ENCODE assay signal across 9 cellular contexts in genomic region chr9:109401169-109401989, GRCh38.
A peak's percentile ranks its signal among the peaks of the same experiment; 100 is the strongest.
DNase-seq lines count a peak whose midpoint lies in the region; ATAC-seq and TF ChIP-seq lines count a peak whose summit lies in the region.
"Had no signal": no experiment of that assay in that cellular context is flagged by ENCODE, and none has a peak within 500 bp of the region (broad histone marks: within the 10 kb centered on the region; RNA-seq: fewer than 3 reads in every experiment).

No MANE protein-coding gene starts in this region.

- H3K36me3 Mint-ChIP-seq in T-helper 17 cell (ENCODE audit: low read depth), result no peaks in the 10 kb centered on the region

- H2BK15ac ChIP-seq in mesenchymal stem cell (ENCODE audit: low read depth, poor library complexity, severe bottlenecking), result no peak overlapping the region

- H2BK12ac ChIP-seq in mesenchymal stem cell (ENCODE audit: low read length in 2 of 2), result no peak overlapping the region

- H3K27me3 ChIP-seq in BE2C, result peaks cover 20% of the 10 kb centered on the region
- H3K27me3 ChIP-seq in colonic mucosa, result no peaks in the 10 kb centered on the region
- peaks cover 0 to 22% of the 10 kb centered on the region in 2 experiments for H3K27me3 ChIP-seq in mesenchymal stem cell (ENCODE audit: control insufficient read depth in 1 of 2, insufficient read depth in 1 of 2, low read length in 2 of 2)

- H3K36me3 ChIP-seq in BE2C (no peaks in the 10 kb centered on the region), colonic mucosa (peaks cover 7% of the 10 kb centered on the region), mesenchymal stem cell (ENCODE audit: control insufficient read depth in 1 of 2, insufficient read depth in 2 of 2, low read depth in 1 of 2, low read length in 2 of 2) (peaks cover 0 to 52% of the 10 kb centered on the region in 2 experiments)
- H3K36me3 ChIP-seq: neutrophil had no signal

- H3K18ac ChIP-seq in mesenchymal stem cell (ENCODE audit: low read depth in 1 of 2, low read length in 2 of 2), result no peak overlapping the region

- H3K4me3 ChIP-seq in BE2C (ENCODE audit: low read depth, low read length) (no peak overlapping the region), GM12875 (ENCODE audit: low read depth, low read length) (no peak overlapping the region), colonic mucosa (no peak overlapping the region), mesenchymal stem cell (ENCODE audit: insufficient read depth in 1 of 2, low read depth in 1 of 2, low read length in 2 of 2) (no peak overlapping the region)

- H3K14ac ChIP-seq in mesenchymal stem cell (ENCODE audit: low read length in 2 of 2), result no peak overlapping the region

- H3K79me1 ChIP-seq in mesenchymal stem cell (replicated peaks; ENCODE audit: low read length, poor library complexity, severe bottlenecking), result peaks cover 1% of the 10 kb centered on the region

- no peaks in the 10 kb centered on the region for H3K4me1 Mint-ChIP-seq in T-helper 17 cell

- H3K27ac ChIP-seq in colonic mucosa (no peak overlapping the region), mesenchymal stem cell (ENCODE audit: low read length, poor library complexity, severe bottlenecking) (no peak overlapping the region)
- H3K27ac ChIP-seq: neutrophil had no signal

- peak; percentile 74 for DNase-seq in BE2C
- DNase-seq in OCI-M1 (lab: John Stamatoyannopoulos, UW), result peak; percentile 79
- DNase-seq in colonic mucosa, result peak; percentile 64
- peak; percentile 39 for DNase-seq in mesenchymal stem cell
- no peak for DNase-seq in activated gamma-delta T cell (lab: John Stamatoyannopoulos, UW)
- DNase-seq in T-helper 17 cell, result no peak

- H3K9ac ChIP-seq in colonic mucosa (ENCODE audit: low read depth in 2 of 2, low read length in 2 of 2) (no peak overlapping the region), mesenchymal stem cell (ENCODE audit: low read length) (no peak overlapping the region)

- H3K4me3 Mint-ChIP-seq in T-helper 17 cell, result no peak overlapping the region

- intact Hi-C loops in colonic mucosa (cut with DNase I), result loop anchor here (10.0 kb wide), 1 partner anchor 207 kb away; no protein-coding TSS in a partner anchor

- no peak overlapping the region for H3K27ac Mint-ChIP-seq in T-helper 17 cell

- H3K4me1 ChIP-seq in BE2C (no peaks in the 10 kb centered on the region), colonic mucosa (no peaks in the 10 kb centered on the region), mesenchymal stem cell (ENCODE audit: control insufficient read depth, insufficient read depth, low read depth, low read length) (peaks cover 8% of the 10 kb centered on the region)

- H3K4me2 ChIP-seq in mesenchymal stem cell (ENCODE audit: low read length, poor library complexity, severe bottlenecking), result no peak overlapping the region

- H3K27me3 Mint-ChIP-seq in T-helper 17 cell, result peaks cover 30% of the 10 kb centered on the region

- no peak overlapping the region for H2BK5ac ChIP-seq in mesenchymal stem cell (ENCODE audit: low read depth, low read length, poor library complexity, severe bottlenecking)

- H2AFZ ChIP-seq in mesenchymal stem cell (ENCODE audit: low read depth, low read length), result no peak overlapping the region

- H2AK5ac ChIP-seq in mesenchymal stem cell (ENCODE audit: low read length, severe bottlenecking), result no peak overlapping the region

- no peak overlapping the region for H2BK120ac ChIP-seq in mesenchymal stem cell (ENCODE audit: low read depth, low read length)

- H4K91ac ChIP-seq in mesenchymal stem cell (ENCODE audit: low read length), result no peak overlapping the region

- ATAC-seq in HG03460 (IDR thresholded peaks at IDR 0.05; ENCODE audit: unreplicated experiment), result peak; percentile 36
- ATAC-seq in T-helper 17 cell, result no peak

- WGBS in mesenchymal stem cell, result 52% methylated on average over 13 of the region's 13 CpGs

- H3K9me3 ChIP-seq in BE2C (no peaks in the 10 kb centered on the region), colonic mucosa (no peaks in the 10 kb centered on the region), mesenchymal stem cell (ENCODE audit: control insufficient read depth, low read length) (no peaks in the 10 kb centered on the region), T-helper 17 cell (ENCODE audit: control insufficient read depth, low read length, poor library complexity, severe bottlenecking) (no peaks in the 10 kb centered on the region)
- H3K9me3 ChIP-seq: neutrophil had no signal

- no peak overlapping the region for H4K8ac ChIP-seq in mesenchymal stem cell (ENCODE audit: low read length)

- TF ChIP-seq CTCF in BE2C (IDR thresholded peaks at IDR 0.05; ENCODE audit: low read depth, low read length), result peak; percentile 88
- peak; percentile 81 for TF ChIP-seq CTCF in GM12875 (IDR thresholded peaks at IDR 0.05; ENCODE audit: borderline replicate concordance, insufficient read depth, low read depth, low read length)
- peak; percentile 55 for TF ChIP-seq CTCF in colonic mucosa (IDR thresholded peaks at IDR 0.05)

- no peak overlapping the region for H3K4ac ChIP-seq in mesenchymal stem cell (ENCODE audit: low read depth in 1 of 2, low read length in 2 of 2)

- H3K23ac ChIP-seq in mesenchymal stem cell (ENCODE audit: low read length in 2 of 2), result no peak overlapping the region

Comparison
In these comparisons a context has a peak if more than half of its experiments do, and no peak if none do; other contexts are left out.
1. DNase-seq: peak in BE2C (single experiment), OCI-M1 (single experiment), colonic mucosa (single experiment) and mesenchymal stem cell (single experiment); none in activated gamma-delta T cell (single experiment) and T-helper 17 cell (0 of 3).
2. Peak in every context shown above with its lines, with median percentiles within 50 percentile points of each other: CTCF ChIP-seq.